Comparison of ENCODE assay signal across 2 cellular contexts in genomic region chr1:27363766-27364695, GRCh38.
TF ChIP-seq lines count a peak whose summit lies in the region.

No MANE protein-coding gene starts in this region.

TF ChIP-seq in HCT116, 20 proteins besides CTCF, POLR2A, EP300 and RAD21:
- TF ChIP-seq EGR1 (IDR thresholded peaks at IDR 0.05; ENCODE audit: low read depth) (no peak), ZFX (IDR thresholded peaks at IDR 0.05) (no peak), ATF3 (IDR thresholded peaks at IDR 0.05) (no peak), SRF (IDR thresholded peaks at IDR 0.05; ENCODE audit: low read depth) (no peak)

TF ChIP-seq in H1, 55 proteins besides CTCF, POLR2A, EP300 and RAD21:
- no peak for TF ChIP-seq KDM5A (IDR thresholded peaks at IDR 0.05; ENCODE audit: low read length)
- TF ChIP-seq TBP (IDR thresholded peaks at IDR 0.05; ENCODE audit: low read depth, low read length), result no peak
- no peak for TF ChIP-seq RFX5 (IDR thresholded peaks at IDR 0.05; ENCODE audit: borderline replicate concordance, low read depth, low read length)
- TF ChIP-seq NRF1 (IDR thresholded peaks at IDR 0.05; ENCODE audit: low read depth, low read length), result no peak
- TF ChIP-seq TEAD4 (IDR thresholded peaks at IDR 0.05; ENCODE audit: low read depth, low read length), result no peak
